16 cellular contexts compared by ENCODE assay signal in genomic region chr1:242690849-242691602, GRCh38.
A peak's percentile ranks its signal among the peaks of the same experiment; 100 is the strongest.
DNase-seq lines count a peak whose midpoint lies in the region; ATAC-seq and TF ChIP-seq lines count a peak whose summit lies in the region.
"Had no signal": no experiment of that assay in that cellular context is flagged by ENCODE, and none has a peak within 500 bp of the region (broad histone marks: within the 10 kb centered on the region; RNA-seq: fewer than 3 reads in every experiment).

No MANE protein-coding gene starts in this region.

- ATAC-seq in left ventricle myocardium superior (peak; percentile 67), Right ventricle myocardium inferior (no peak), HG03342 (IDR thresholded peaks at IDR 0.05; ENCODE audit: unreplicated experiment) (peak; percentile 57)
- ATAC-seq in stimulated activated effector memory CD8-positive, alpha-beta T cell treated with anti-CD3 and anti-CD28 coated beads, Interleukin-12 subunit alpha, Interleukin-12 subunit beta, amount 100 ng/mL, for 72 hours: peak; percentile 16
- ATAC-seq: SK-N-SH treated with all-trans-retinoic acid at 6 μM for 48 hours had no signal

- intact Hi-C loops in left ventricle myocardium superior (cut with micrococcal nuclease): no loop called here
- intact Hi-C loops in Right ventricle myocardium inferior (cut with DNase I): no loop called here
- intact Hi-C loops in dorsolateral prefrontal cortex (cut with DNase I): no loop called here

- no peak for TF ChIP-seq CTCF in dorsolateral prefrontal cortex (IDR thresholded peaks at IDR 0.05 in 54 of 56, conservative IDR thresholded peaks at IDR 0.05 in 2 of 56; ENCODE audit: low read depth in 1 of 56, partially characterized antibody in 56 of 56)

- peaks cover 0 to 7% (median 0%) of the 10 kb centered on the region in 45 donors for H3K27me3 ChIP-seq in dorsolateral prefrontal cortex

- H3K36me3 Mint-ChIP-seq in stimulated activated effector memory CD8-positive, alpha-beta T cell treated with anti-CD3 and anti-CD28 coated beads, Interleukin-12 subunit alpha, Interleukin-12 subunit beta, amount 100 ng/mL, for 72 hours: no peaks in the 10 kb centered on the region
- H3K36me3 Mint-ChIP-seq: CD14-positive monocyte had no signal

- no peak overlapping the region for H3K4me3 Mint-ChIP-seq in stimulated activated effector memory CD8-positive, alpha-beta T cell treated with anti-CD3 and anti-CD28 coated beads, Interleukin-12 subunit alpha, Interleukin-12 subunit beta, amount 100 ng/mL, for 72 hours
- H3K4me3 Mint-ChIP-seq: CD14-positive monocyte had no signal

- peak overlapping the region in 12 of 59 donors; percentile 2 to 74 (median 14) for H3K27ac ChIP-seq in dorsolateral prefrontal cortex

- no peak overlapping the region for H3K27ac Mint-ChIP-seq in stimulated activated effector memory CD8-positive, alpha-beta T cell treated with anti-CD3 and anti-CD28 coated beads, Interleukin-12 subunit alpha, Interleukin-12 subunit beta, amount 100 ng/mL, for 72 hours
- H3K27ac Mint-ChIP-seq: CD14-positive monocyte had no signal

- peaks cover 3% of the 10 kb centered on the region for H3K9me3 Mint-ChIP-seq in stimulated activated effector memory CD8-positive, alpha-beta T cell treated with anti-CD3 and anti-CD28 coated beads, Interleukin-12 subunit alpha, Interleukin-12 subunit beta, amount 100 ng/mL, for 72 hours

- DNase-seq in left ventricle myocardium superior: peak; percentile 66
- DNase-seq in Right ventricle myocardium inferior (ENCODE audit: missing footprints): no peak
- peak in 1 of 10 donors; percentile 17 for DNase-seq in dorsolateral prefrontal cortex
- DNase-seq in stimulated activated effector memory CD8-positive, alpha-beta T cell treated with anti-CD3 and anti-CD28 coated beads, Interleukin-12 subunit alpha, Interleukin-12 subunit beta, amount 100 ng/mL, for 72 hours (ENCODE audit: low spot score in 2 of 2): no peak
- DNase-seq in Ammon's horn (ENCODE audit: low spot score): no peak
- DNase-seq in T1000 (lab: John Stamatoyannopoulos, UW): no peak
- no peak for DNase-seq in HuH-7.5 (ENCODE audit: low spot score)
- DNase-seq: GF-D8, GOT3, NCI-H1092, NCI-H748 treated with DMSO at 0.1 percent for 48 hours, SHP77 treated with DMSO at 0.1 percent for 48 hours, T-helper 1 cell had no signal

- no peaks in the 10 kb centered on the region for H3K4me1 Mint-ChIP-seq in stimulated activated effector memory CD8-positive, alpha-beta T cell treated with anti-CD3 and anti-CD28 coated beads, Interleukin-12 subunit alpha, Interleukin-12 subunit beta, amount 100 ng/mL, for 72 hours
- H3K4me1 Mint-ChIP-seq: CD14-positive monocyte had no signal

- peak overlapping the region in 41 of 59 donors; percentile 2 to 61 (median 35) for H3K4me3 ChIP-seq in dorsolateral prefrontal cortex
